25 cellular contexts compared by ENCODE assay signal in the genomic region with DNA sequence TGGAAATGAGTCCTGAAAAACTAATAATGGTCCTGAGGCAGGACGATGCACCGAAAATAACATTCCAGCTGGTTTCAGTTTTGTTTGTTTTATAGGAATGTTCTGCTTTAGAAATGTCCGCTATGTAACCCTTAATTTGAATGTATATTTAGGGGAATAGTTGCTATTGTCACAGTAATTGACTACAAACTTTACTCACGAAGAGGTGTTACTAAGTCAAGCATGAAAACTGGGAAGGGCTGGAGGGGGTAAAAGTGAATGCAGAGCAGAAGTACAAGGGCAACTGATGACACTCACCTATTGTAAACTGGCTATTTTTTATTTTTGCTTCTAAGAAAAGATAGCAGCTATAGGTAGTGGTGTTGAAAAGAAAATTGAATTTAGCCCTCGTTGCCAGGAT.
DNase-seq lines count a peak whose midpoint lies in the region; TF ChIP-seq lines count a peak whose summit lies in the region.
"Had no signal": no experiment of that assay in that cellular context is flagged by ENCODE, and none has a peak within 500 bp of the region (broad histone marks: within the 10 kb centered on the region; RNA-seq: fewer than 3 reads in every experiment).

No MANE protein-coding gene starts in this region.

- H3K4me3 ChIP-seq in HAP-1 (no peak overlapping the region), NT2/D1 (ENCODE audit: insufficient read length, low read depth) (no peak overlapping the region), endodermal cell (ENCODE audit: low read length) (no peak overlapping the region), neural progenitor cell (no peak overlapping the region)
- H3K4me3 ChIP-seq: BLaER1 treated with 17β-estradiol and CSF1 and Interleukin-3, amounts not matched to agents 10 nM and 100 nM; Peyer's patch had no signal

- peak overlapping the region; percentile 31 for H2AFZ ChIP-seq in neural progenitor cell (replicated peaks)

- no peak overlapping the region for H3K4me2 ChIP-seq in neural progenitor cell
- H3K4me2 ChIP-seq: BLaER1 treated with 17β-estradiol and CSF1 and Interleukin-3, amounts not matched to agents 10 nM and 100 nM; SK-N-SH had no signal

- H3K4me3 Mint-ChIP-seq in endodermal cell (no peak overlapping the region), neural progenitor cell (no peak overlapping the region), endothelial cell (ENCODE audit: unreplicated experiment) (no peak overlapping the region)
- H3K4me3 Mint-ChIP-seq: CD4-positive, alpha-beta T cell had no signal

- WGBS in endodermal cell (ENCODE audit: insufficient coverage in 1 of 2, insufficient read length in 1 of 2), 2 experiments, result 55 to 59% methylated on average over 2 to 5 of the region's 5 CpGs

- H3K27me3 Mint-ChIP-seq in endodermal cell (ENCODE audit: insufficient read depth) (no peaks in the 10 kb centered on the region), neural progenitor cell (ENCODE audit: insufficient read depth, low read depth) (peaks cover 5% of the 10 kb centered on the region), endothelial cell (ENCODE audit: unreplicated experiment) (no peaks in the 10 kb centered on the region)
- H3K27me3 Mint-ChIP-seq: CD4-positive, alpha-beta T cell had no signal

- H3K4me1 Mint-ChIP-seq in endodermal cell (peaks cover 30% of the 10 kb centered on the region), neural progenitor cell (no peaks in the 10 kb centered on the region), endothelial cell (ENCODE audit: unreplicated experiment) (no peaks in the 10 kb centered on the region)

- peaks cover 29% of the 10 kb centered on the region for H3K4me1 ChIP-seq in HAP-1
- no peaks in the 10 kb centered on the region for H3K4me1 ChIP-seq in NT2/D1 (ENCODE audit: insufficient read depth, insufficient read length)
- H3K4me1 ChIP-seq in endodermal cell (ENCODE audit: control insufficient read depth, insufficient read depth, low read length), result no peaks in the 10 kb centered on the region
- peaks cover 4% of the 10 kb centered on the region for H3K4me1 ChIP-seq in neural progenitor cell
- H3K4me1 ChIP-seq: BLaER1 treated with 17β-estradiol and CSF1 and Interleukin-3, amounts not matched to agents 10 nM and 100 nM; Peyer's patch had no signal

- TF ChIP-seq CTCF in endodermal cell (conservative IDR thresholded peaks at IDR 0.05) (no peak), neural progenitor cell (IDR thresholded peaks at IDR 0.05) (no peak), endothelial cell (IDR thresholded peaks at IDR 0.05; ENCODE audit: unreplicated experiment) (no peak)

- no peaks in the 10 kb centered on the region for H4K20me1 ChIP-seq in neural progenitor cell (ENCODE audit: low read depth)
- H4K20me1 ChIP-seq: BLaER1 treated with 17β-estradiol and CSF1 and Interleukin-3, amounts not matched to agents 10 nM and 100 nM had no signal

- H3K36me3 Mint-ChIP-seq in endodermal cell (ENCODE audit: low read depth), result peaks cover 1% of the 10 kb centered on the region
- no peaks in the 10 kb centered on the region for H3K36me3 Mint-ChIP-seq in neural progenitor cell
- no peaks in the 10 kb centered on the region for H3K36me3 Mint-ChIP-seq in endothelial cell (ENCODE audit: low read depth, unreplicated experiment)

- H3K36me3 ChIP-seq in HAP-1 (replicated peaks) (no peaks in the 10 kb centered on the region), NT2/D1 (ENCODE audit: insufficient read depth, insufficient read length, low read length) (no peaks in the 10 kb centered on the region), endodermal cell (ENCODE audit: control insufficient read depth, insufficient read depth, low read length) (no peaks in the 10 kb centered on the region), neural progenitor cell (no peaks in the 10 kb centered on the region)
- H3K36me3 ChIP-seq: BLaER1 treated with 17β-estradiol and CSF1 and Interleukin-3, amounts not matched to agents 10 nM and 100 nM; Peyer's patch had no signal

- H3K9ac ChIP-seq in NT2/D1 (ENCODE audit: insufficient read length, low read depth) (no peak overlapping the region), endodermal cell (ENCODE audit: extremely low read depth, low read length, poor library complexity, severe bottlenecking) (no peak overlapping the region), neural progenitor cell (no peak overlapping the region)
- H3K9ac ChIP-seq: BLaER1 treated with 17β-estradiol and CSF1 and Interleukin-3, amounts not matched to agents 10 nM and 100 nM; SK-N-SH had no signal

- H3K27me3 ChIP-seq in HAP-1 (ENCODE audit: low read depth), result no peaks in the 10 kb centered on the region
- H3K27me3 ChIP-seq in NT2/D1 (ENCODE audit: insufficient read depth, insufficient read length), result no peaks in the 10 kb centered on the region
- no peaks in the 10 kb centered on the region for H3K27me3 ChIP-seq in endodermal cell (ENCODE audit: control insufficient read depth, insufficient read depth, low read length, poor library complexity, severe bottlenecking)
- H3K27me3 ChIP-seq in neural progenitor cell, result no peaks in the 10 kb centered on the region
- H3K27me3 ChIP-seq: BLaER1 treated with 17β-estradiol and CSF1 and Interleukin-3, amounts not matched to agents 10 nM and 100 nM; Peyer's patch had no signal

- H3K27ac Mint-ChIP-seq in endodermal cell (no peak overlapping the region), neural progenitor cell (no peak overlapping the region), endothelial cell (ENCODE audit: unreplicated experiment) (no peak overlapping the region)
- H3K27ac Mint-ChIP-seq: CD4-positive, alpha-beta T cell had no signal

- H3K9me3 Mint-ChIP-seq in endodermal cell (peaks cover 8% of the 10 kb centered on the region), neural progenitor cell (no peaks in the 10 kb centered on the region), endothelial cell (ENCODE audit: unreplicated experiment) (no peaks in the 10 kb centered on the region)

- H3K9me3 ChIP-seq in HAP-1, result no peaks in the 10 kb centered on the region; the same call in 1 of the 2 replicates
- peaks cover 8% of the 10 kb centered on the region; the same call in 1 of the 2 replicates for H3K9me3 ChIP-seq in NT2/D1 (ENCODE audit: insufficient read depth, low read length)
- H3K9me3 ChIP-seq in endodermal cell (ENCODE audit: control insufficient read depth, low read length), result no peaks in the 10 kb centered on the region
- no peaks in the 10 kb centered on the region for H3K9me3 ChIP-seq in neural progenitor cell (ENCODE audit: low read depth)
- H3K9me3 ChIP-seq: BLaER1 treated with 17β-estradiol and CSF1 and Interleukin-3, amounts not matched to agents 10 nM and 100 nM; Peyer's patch; SK-N-SH had no signal

- peak; percentile 27 to 68 for DNase-seq in HAP-1 (ENCODE audit: low spot score in 2 of 2)
- DNase-seq in NT2/D1 (ENCODE audit: low read depth, low spot score), result peak; percentile 68
- DNase-seq in endodermal cell, result peak; percentile 57
- DNase-seq in neural progenitor cell (ENCODE audit: low spot score), result no peak
- DNase-seq in endothelial cell (ENCODE audit: low spot score), result no peak
- no peak for DNase-seq in DMS153 (lab: John Stamatoyannopoulos, UW)
- no peak for DNase-seq in hepatic stellate cell (ENCODE audit: low spot score)
- no peak for DNase-seq in effector CD8-positive, alpha-beta T cell (lab: John Stamatoyannopoulos, UW)
- DNase-seq: AML-193; CD4-positive, alpha-beta T cell; DMS53; GOT3; KBM-7; NCI-H1105 treated with DMSO at 0.1 percent for 48 hours; NCI-H146; NCI-H1930; NCI-H446 treated with DMSO at 0.1 percent for 48 hours; NCI-H526; NCI-H82; Peyer's patch; SHP77 treated with DMSO at 0.1 percent for 48 hours; SK-N-SH; SW 1271 had no signal

- in situ Hi-C loops in HAP-1 (cut with MboI; ENCODE audit: low sequenced_read_pairs), result no loop called here

- H3K27ac ChIP-seq in endodermal cell (ENCODE audit: low read depth, low read length), result no peak overlapping the region
- no peak overlapping the region for H3K27ac ChIP-seq in neural progenitor cell
- H3K27ac ChIP-seq: BLaER1 treated with 17β-estradiol and CSF1 and Interleukin-3, amounts not matched to agents 10 nM and 100 nM; HL-60; Peyer's patch had no signal

- no peaks in the 10 kb centered on the region for H3K79me2 ChIP-seq in neural progenitor cell (ENCODE audit: low read depth)

- H3F3A ChIP-seq in neural progenitor cell (ENCODE audit: low read depth), result no peaks in the 10 kb centered on the region

Comparison
In these comparisons a context has a peak if more than half of its experiments do, and no peak if none do; other contexts are left out.
1. DNase-seq: peak in HAP-1 (2 of 2), NT2/D1 (single experiment) and endodermal cell (single experiment); none in neural progenitor cell (single experiment), endothelial cell (single experiment), DMS153 (single experiment), hepatic stellate cell (single experiment) and effector CD8-positive, alpha-beta T cell (single experiment).